ENCODE assay signal across 10 cellular contexts in genomic region chr16:68275611-68276191, GRCh38. TPM values are rescaled to one million over a fixed set of nuclear protein-coding genes. Genes with fewer than 3 reads are reported as not detected.
DNase-seq lines count a peak whose midpoint lies in the region; ATAC-seq and TF ChIP-seq lines count a peak whose summit lies in the region.
"Had no signal": no experiment of that assay in that cellular context is flagged by ENCODE, and none has a peak within 500 bp of the region (broad histone marks: within the 10 kb centered on the region; RNA-seq: fewer than 3 reads in every experiment).

No MANE protein-coding gene starts in this region.

- no peaks in the 10 kb centered on the region for H3K27me3 Mint-ChIP-seq in stimulated activated naive CD8-positive, alpha-beta T cell treated with anti-CD3 and anti-CD28 coated beads, Interleukin-15, Interleukin-2, amounts not matched to agents 100 ng/mL and 50 ng/mL, for 24 hours

- TF ChIP-seq CTCF in Panc1 (IDR thresholded peaks at IDR 0.05): no peak

- no peaks in the 10 kb centered on the region for H3K36me3 ChIP-seq in Panc1 (ENCODE audit: control insufficient read depth, insufficient read depth, low read length)

- no peaks in the 10 kb centered on the region for H3K4me1 ChIP-seq in Panc1 (ENCODE audit: control insufficient read depth, insufficient read depth, low read length)

- peak overlapping the region; percentile 83 for H3K27ac Mint-ChIP-seq in stimulated activated naive CD8-positive, alpha-beta T cell treated with anti-CD3 and anti-CD28 coated beads, Interleukin-15, Interleukin-2, amounts not matched to agents 100 ng/mL and 50 ng/mL, for 24 hours

- H3K36me3 Mint-ChIP-seq in stimulated activated naive CD8-positive, alpha-beta T cell treated with anti-CD3 and anti-CD28 coated beads, Interleukin-15, Interleukin-2, amounts not matched to agents 100 ng/mL and 50 ng/mL, for 24 hours (ENCODE audit: low read depth): peaks cover 50% of the 10 kb centered on the region

- no peaks in the 10 kb centered on the region for H3K27me3 ChIP-seq in Panc1 (ENCODE audit: control insufficient read depth, insufficient read depth, low read length)
- H3K27me3 ChIP-seq: BLaER1 treated with 17β-estradiol and CSF1 and Interleukin-3, amounts not matched to agents 10 nM and 100 nM had no signal

- H3K27ac ChIP-seq in Panc1 (ENCODE audit: low read length): no peak overlapping the region
- H3K27ac ChIP-seq: BLaER1 treated with 17β-estradiol and CSF1 and Interleukin-3, amounts not matched to agents 10 nM and 100 nM had no signal

- no peaks in the 10 kb centered on the region for H3K9me3 Mint-ChIP-seq in stimulated activated naive CD8-positive, alpha-beta T cell treated with anti-CD3 and anti-CD28 coated beads, Interleukin-15, Interleukin-2, amounts not matched to agents 100 ng/mL and 50 ng/mL, for 24 hours

- in situ Hi-C loops in Panc1 (cut with HindIII; ENCODE audit: low pct_unique_long_range_greater_than_20kb, low sequenced_read_pairs): no loop called here

- BruUV-seq in Panc1 (replicated peaks; lab: Mats Ljungman, UMichigan): TSS peak; percentile 63

- POLR2A ChIA-PET in Panc1 (lab: Charles Lee): interaction anchor here (0.7 kb wide), 2 partner anchors 36 to 310 kb away, joined by 3 to 19 read pairs; no protein-coding TSS in a partner anchor

- intact Hi-C loops in Panc1 (cut with micrococcal nuclease; ENCODE audit: unreplicated experiment): no loop called here

- CTCF ChIA-PET in Panc1 (lab: Charles Lee): interaction anchor here (0.7 kb wide), 1 partner anchor 13 kb away, joined by 5 read pairs; no protein-coding TSS in a partner anchor

- peak; percentile 28 for DNase-seq in activated CD4-positive, alpha-beta T cell treated with anti-CD3 and anti-CD28 coated beads for 4 hours
- DNase-seq in activated CD4-positive, alpha-beta T cell treated with anti-CD3 and anti-CD28 coated beads, Interleukin-2, amount 50 U/mL, for 4 hours: no peak
- no peak for DNase-seq in Panc1 (ENCODE audit: low read depth, low spot score)
- peak; percentile 77 for DNase-seq in central memory CD4-positive, alpha-beta T cell
- no peak for DNase-seq in COLO829 (ENCODE audit: low spot score)
- DNase-seq in AML-193 (lab: John Stamatoyannopoulos, UW): no peak

- peak overlapping the region; percentile 11 for H3K4me3 Mint-ChIP-seq in stimulated activated naive CD8-positive, alpha-beta T cell treated with anti-CD3 and anti-CD28 coated beads, Interleukin-15, Interleukin-2, amounts not matched to agents 100 ng/mL and 50 ng/mL, for 24 hours

- peak; percentile 60 for ATAC-seq in HG03097 (IDR thresholded peaks at IDR 0.05; ENCODE audit: low FRiP score, unreplicated experiment)
- no peak for ATAC-seq in Panc1

- no peak overlapping the region for H3K4me3 ChIP-seq in Panc1 (ENCODE audit: low read depth in 2 of 2, low read length in 2 of 2)
- H3K4me3 ChIP-seq: BLaER1 treated with 17β-estradiol and CSF1 and Interleukin-3, amounts not matched to agents 10 nM and 100 nM had no signal

- H3K9me3 ChIP-seq in Panc1 (ENCODE audit: control insufficient read depth, insufficient read depth, low read depth, low read length): no peaks in the 10 kb centered on the region
- H3K9me3 ChIP-seq: BLaER1 treated with 17β-estradiol and CSF1 and Interleukin-3, amounts not matched to agents 10 nM and 100 nM had no signal

- peaks cover 77% of the 10 kb centered on the region for H3K4me1 Mint-ChIP-seq in stimulated activated naive CD8-positive, alpha-beta T cell treated with anti-CD3 and anti-CD28 coated beads, Interleukin-15, Interleukin-2, amounts not matched to agents 100 ng/mL and 50 ng/mL, for 24 hours (ENCODE audit: low read depth)

RNA-seq across cellular contexts. Expression of gene SLC7A6, which starts 11.4 kb away (rescaled TPM):
- total RNA-seq in Panc1 (2021; ENCODE audit: unreplicated experiment): 58.9 TPM
- polyA plus RNA-seq in Panc1 (2012; ENCODE audit: insufficient read length): 34.4 TPM

RNA-seq across cellular contexts. Expression of gene PLA2G15, which starts 30.5 kb away (rescaled TPM):
- total RNA-seq in Panc1 (2021; ENCODE audit: unreplicated experiment): 14.3 TPM
- polyA plus RNA-seq in Panc1 (2012; ENCODE audit: insufficient read length): 14.7 TPM

RNA-seq across cellular contexts. Expression of gene SLC7A6OS, which starts 35.0 kb away (rescaled TPM):
- 16.0 TPM for total RNA-seq in Panc1 (2021; ENCODE audit: unreplicated experiment)
- 7.7 TPM for polyA plus RNA-seq in Panc1 (2012; ENCODE audit: insufficient read length)

RNA-seq across cellular contexts. Expression of gene PRMT7, which starts 35.1 kb away (rescaled TPM):
- total RNA-seq in Panc1 (2021; ENCODE audit: unreplicated experiment): 33.1 TPM
- polyA plus RNA-seq in Panc1 (2012; ENCODE audit: insufficient read length): 37.1 TPM

RNA-seq across cellular contexts. Expression of gene ESRP2, which starts 39.8 kb away (rescaled TPM):
- total RNA-seq in Panc1 (2021; ENCODE audit: unreplicated experiment): 27.0 TPM
- 18.5 TPM for polyA plus RNA-seq in Panc1 (2012; ENCODE audit: insufficient read length)
- total RNA-seq: T-helper 1 cell treated with Interleukin-12 subunit alpha and Interleukin-12 subunit beta and Interleukin-4 antibody, amounts not matched to agents 30 ng/mL and 1 ng/mL, for 36 hours had no signal

Comparison
In these comparisons a context has a peak if more than half of its experiments do, and no peak if none do; other contexts are left out.
1. DNase-seq: peak in activated CD4-positive, alpha-beta T cell treated with anti-CD3 and anti-CD28 coated beads for 4 hours (2 of 2) and central memory CD4-positive, alpha-beta T cell (single experiment); none in activated CD4-positive, alpha-beta T cell treated with anti-CD3 and anti-CD28 coated beads, Interleukin-2, amount 50 U/mL, for 4 hours (0 of 2), Panc1 (single experiment), COLO829 (single experiment) and AML-193 (0 of 2).